8 cellular contexts compared by ENCODE assay signal in the genomic region with DNA sequence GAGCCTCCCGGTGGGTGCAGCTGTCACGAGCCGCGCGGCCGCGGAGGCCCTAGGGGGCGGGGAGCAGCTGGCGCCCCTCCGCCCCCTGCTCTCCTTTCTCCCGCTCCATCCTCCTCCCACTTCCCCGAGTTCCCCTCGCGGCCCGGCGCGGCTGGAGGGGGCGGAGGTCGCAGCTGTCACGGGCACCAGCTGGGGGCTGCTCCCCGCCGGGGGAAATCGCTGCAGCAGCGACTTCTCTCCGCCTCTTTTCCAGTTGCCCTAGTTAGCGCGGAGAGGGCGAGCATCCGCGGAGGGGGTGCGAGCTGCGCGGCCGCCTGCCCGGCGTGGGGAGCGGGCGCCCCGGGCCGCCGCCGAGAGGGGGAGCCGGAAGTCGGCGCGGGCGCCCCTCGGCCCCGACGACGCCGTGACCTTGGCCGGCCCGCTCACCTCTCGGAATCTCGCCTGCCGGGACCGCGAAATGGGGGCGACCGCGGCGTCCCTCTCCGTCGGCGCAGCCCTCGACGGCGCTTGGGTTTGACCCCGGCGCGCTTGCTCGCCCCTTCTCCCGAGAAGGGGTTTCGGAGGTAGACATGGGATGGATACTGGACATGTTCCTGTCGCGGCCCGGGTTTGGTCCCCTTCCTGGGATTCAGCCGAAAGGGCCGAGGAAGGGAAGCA.
DNase-seq lines count a peak whose midpoint lies in the region; ATAC-seq lines count a peak whose summit lies in the region.

No MANE protein-coding gene starts in this region.

- DNase-seq in COLO668 (lab: John Stamatoyannopoulos, UW; ENCODE audit: unreplicated experiment) (peak; percentile 60), HuH-7 (ENCODE audit: low spot score) (peak; percentile 56), astrocyte of the hippocampus (ENCODE audit: low read depth, low spot score) (peak; percentile 68), skeletal muscle cell (ENCODE audit: low read depth) (no peak), foreskin melanocyte (no peak)

- peaks cover 10% of the 10 kb centered on the region for H3K27me3 Mint-ChIP-seq in T-helper 1 cell treated with Interleukin-12 subunit alpha and Interleukin-12 subunit beta and Interleukin-4 antibody, amounts not matched to agents 30 μg/mL and 1 μg/mL, for 36 hours (ENCODE audit: low read depth)

- H3K4me3 Mint-ChIP-seq in T-helper 1 cell treated with Interleukin-12 subunit alpha and Interleukin-12 subunit beta and Interleukin-4 antibody, amounts not matched to agents 30 μg/mL and 1 μg/mL, for 36 hours: peak overlapping the region; percentile 75

- H3K36me3 Mint-ChIP-seq in T-helper 1 cell treated with Interleukin-12 subunit alpha and Interleukin-12 subunit beta and Interleukin-4 antibody, amounts not matched to agents 30 μg/mL and 1 μg/mL, for 36 hours (ENCODE audit: low read depth): peaks cover 2% of the 10 kb centered on the region

- peak; percentile 42 for ATAC-seq in GM21390 (IDR thresholded peaks at IDR 0.05; ENCODE audit: unreplicated experiment)

- H3K4me3 ChIP-seq in iPS-11a (ENCODE audit: low read depth, low read length): peak overlapping the region; percentile 74
- H3K4me3 ChIP-seq in skeletal muscle cell (ENCODE audit: low read depth, low read length): peak overlapping the region; percentile 71

- H3K9me3 Mint-ChIP-seq in T-helper 1 cell treated with Interleukin-12 subunit alpha and Interleukin-12 subunit beta and Interleukin-4 antibody, amounts not matched to agents 30 μg/mL and 1 μg/mL, for 36 hours: no peaks in the 10 kb centered on the region

- H3K27ac Mint-ChIP-seq in T-helper 1 cell treated with Interleukin-12 subunit alpha and Interleukin-12 subunit beta and Interleukin-4 antibody, amounts not matched to agents 30 μg/mL and 1 μg/mL, for 36 hours: peak overlapping the region; percentile 45

- H3K4me1 Mint-ChIP-seq in T-helper 1 cell treated with Interleukin-12 subunit alpha and Interleukin-12 subunit beta and Interleukin-4 antibody, amounts not matched to agents 30 μg/mL and 1 μg/mL, for 36 hours (ENCODE audit: low read depth): peaks cover 36% of the 10 kb centered on the region

Comparison
In these comparisons a context has a peak if more than half of its experiments do, and no peak if none do; other contexts are left out.
1. DNase-seq: peak in COLO668 (single experiment), HuH-7 (single experiment) and astrocyte of the hippocampus (single experiment); none in skeletal muscle cell (single experiment) and foreskin melanocyte (single experiment).